In genomic region chr4:125401784-125402183, GRCh38 we compare ENCODE assay signal across 2 cellular contexts.
TF ChIP-seq lines count a peak whose summit lies in the region.

No MANE protein-coding gene starts in this region.

TF ChIP-seq in IMR-90, 13 proteins besides CTCF, POLR2A, EP300 and RAD21 (continued from another document):
- TF ChIP-seq MAFK (IDR thresholded peaks at IDR 0.05; ENCODE audit: low read depth, low read length) = peak; percentile 84
TF ChIP-seq in IMR-90: peak in this region for 1.

TF ChIP-seq in K562, 482 proteins besides CTCF, POLR2A, EP300 and RAD21 (continued from another document):
- TF ChIP-seq MAFG (tag; conservative IDR thresholded peaks at IDR 0.05) (peak; percentile 36; the same call in 1 of the 2 replicates), ZNF316 (IDR thresholded peaks at IDR 0.05) (peak; percentile 76), ZNF639 (CRISPR knock-in tag; conservative IDR thresholded peaks at IDR 0.05 in 1 of 2, IDR thresholded peaks at IDR 0.05 in 1 of 2) (no peak), HDAC3 (IDR thresholded peaks at IDR 0.05; ENCODE audit: borderline replicate concordance, partially characterized antibody) (no peak), MAFF (IDR thresholded peaks at IDR 0.05; ENCODE audit: low read length) (peak; percentile 23; the same call in 1 of the 2 replicates), SIRT6 (IDR thresholded peaks at IDR 0.05; ENCODE audit: low read depth, low read length) (no peak), MCM5 (IDR thresholded peaks at IDR 0.05; ENCODE audit: low read depth) (no peak), RBM17 (IDR thresholded peaks at IDR 0.05; ENCODE audit: borderline replicate concordance, low read depth, low read length) (no peak), CC2D1A (IDR thresholded peaks at IDR 0.05) (no peak), RBM22 (IDR thresholded peaks at IDR 0.05; ENCODE audit: low read depth, low read length, poor library complexity, severe bottlenecking) (no peak), E2F1 (CRISPR knock-in tag; IDR thresholded peaks at IDR 0.05) (no peak)
- TF ChIP-seq, protein P1, sequence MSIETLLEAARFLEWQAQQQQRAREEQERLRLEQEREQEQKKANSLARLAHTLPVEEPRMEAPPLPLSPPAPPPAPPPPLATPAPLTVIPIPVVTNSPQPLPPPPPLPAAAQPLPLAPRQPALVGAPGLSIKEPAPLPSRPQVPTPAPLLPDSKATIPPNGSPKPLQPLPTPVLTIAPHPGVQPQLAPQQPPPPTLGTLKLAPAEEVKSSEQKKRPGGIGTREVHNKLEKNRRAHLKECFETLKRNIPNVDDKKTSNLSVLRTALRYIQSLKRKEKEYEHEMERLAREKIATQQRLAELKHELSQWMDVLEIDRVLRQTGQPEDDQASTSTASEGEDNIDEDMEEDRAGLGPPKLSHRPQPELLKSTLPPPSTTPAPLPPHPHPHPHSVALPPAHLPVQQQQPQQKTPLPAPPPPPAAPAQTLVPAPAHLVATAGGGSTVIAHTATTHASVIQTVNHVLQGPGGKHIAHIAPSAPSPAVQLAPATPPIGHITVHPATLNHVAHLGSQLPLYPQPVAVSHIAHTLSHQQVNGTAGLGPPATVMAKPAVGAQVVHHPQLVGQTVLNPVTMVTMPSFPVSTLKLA (conservative IDR thresholded peaks at IDR 0.05) = no peak
TF ChIP-seq in K562: peak in this region for 4.
